Comparison of ENCODE assay signal across 15 cellular contexts in the genomic region with DNA sequence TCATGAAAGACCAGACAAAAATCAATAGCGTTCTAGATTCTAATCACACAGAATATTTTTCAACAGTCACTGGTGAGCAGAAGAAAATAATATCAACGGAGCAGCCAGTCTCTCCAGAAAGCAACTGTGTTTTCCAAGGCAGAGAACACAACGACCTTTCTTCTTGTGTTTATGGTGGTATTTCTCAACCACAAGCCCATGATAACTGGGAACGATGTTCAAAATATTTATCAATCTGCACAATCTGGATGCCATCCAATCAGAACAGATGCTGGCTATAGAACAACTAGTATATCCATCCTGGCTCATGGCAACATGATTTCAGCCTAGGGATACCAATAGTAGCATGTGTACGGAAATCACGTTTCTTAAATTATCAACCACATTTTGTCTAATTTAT.
DNase-seq lines count a peak whose midpoint lies in the region; ATAC-seq, FAIRE-seq and TF ChIP-seq lines count a peak whose summit lies in the region.
"Had no signal": no experiment of that assay in that cellular context is flagged by ENCODE, and none has a peak within 500 bp of the region (broad histone marks: within the 10 kb centered on the region; RNA-seq: fewer than 3 reads in every experiment).

No MANE protein-coding gene starts in this region.

- no peak for TF ChIP-seq CTCF in heart right ventricle (IDR thresholded peaks at IDR 0.05)
- no peak for TF ChIP-seq CTCF in astrocyte (IDR thresholded peaks at IDR 0.05; ENCODE audit: insufficient read depth, low read depth, low read length)
- TF ChIP-seq CTCF in PC-3 (conservative IDR thresholded peaks at IDR 0.05; ENCODE audit: low read depth, low read length): no peak

- H3K4me2 ChIP-seq in astrocyte (ENCODE audit: low read length) (no peak overlapping the region), PC-3 (ENCODE audit: low read length) (no peak overlapping the region)

- peaks cover 7% of the 10 kb centered on the region for H3F3A ChIP-seq in PC-3 (ENCODE audit: low read length, unreplicated experiment)

- POLR2A ChIA-PET in PC-3 (lab: Charles Lee; ENCODE audit: unreplicated experiment): no interaction called here

- H3K27me3 Mint-ChIP-seq in astrocyte (ENCODE audit: low read depth, unreplicated experiment): no peaks in the 10 kb centered on the region

- BruUV-seq in PC-3 (replicated peaks; lab: Mats Ljungman, UMichigan): no TSS peak

- intact Hi-C loops in heart right ventricle (cut with DNase I) (loop anchor here in 1 of 10 donors (5.0 kb wide), 1 partner anchor 46 kb away; no protein-coding TSS in a partner anchor), left ventricle myocardium superior (cut with micrococcal nuclease) (no loop called here), PC-3 (cut with micrococcal nuclease) (no loop called here)

- H3K36me3 Mint-ChIP-seq in astrocyte (ENCODE audit: low read depth, unreplicated experiment): no peaks in the 10 kb centered on the region

- DNase-seq in heart right ventricle (no peak), left ventricle myocardium superior (no peak), astrocyte (ENCODE audit: low read depth) (no peak), myocyte (ENCODE audit: low read depth) (peak; percentile 71), PC-3 (no peak), foreskin melanocyte (no peak)
- DNase-seq: COR-L47, H9, NCI-H1436, NCI-H226, Right ventricle myocardium superior had no signal

- no peak overlapping the region for H3K27ac Mint-ChIP-seq in astrocyte (ENCODE audit: unreplicated experiment)
- H3K27ac Mint-ChIP-seq: H9 had no signal

- H3K4me1 ChIP-seq in heart right ventricle: peaks cover 2 to 36% (median 27%) of the 10 kb centered on the region in 9 donors
- peaks cover 31% of the 10 kb centered on the region for H3K4me1 ChIP-seq in astrocyte (ENCODE audit: insufficient read depth, low read length)
- H3K4me1 ChIP-seq in PC-3 (ENCODE audit: insufficient read depth, low read length): peaks cover 22% of the 10 kb centered on the region

- ATAC-seq in heart right ventricle (no peak), left ventricle myocardium superior (no peak), HG02763 (IDR thresholded peaks at IDR 0.05; ENCODE audit: unreplicated experiment) (no peak), SK-N-SH treated with all-trans-retinoic acid at 6 μM for 48 hours (no peak), PC-3 (no peak)
- ATAC-seq: Panc1 had no signal

- H3K4me1 Mint-ChIP-seq in astrocyte (ENCODE audit: low read depth, unreplicated experiment): peaks cover 38% of the 10 kb centered on the region

- no peak overlapping the region for H2AFZ ChIP-seq in astrocyte (ENCODE audit: low read depth, low read length)
- H2AFZ ChIP-seq in PC-3 (ENCODE audit: low read length): no peak overlapping the region

- H4K20me1 ChIP-seq in astrocyte (ENCODE audit: insufficient read depth, low read length) (no peaks in the 10 kb centered on the region), PC-3 (ENCODE audit: low read length) (no peaks in the 10 kb centered on the region)

- H3K9ac ChIP-seq in astrocyte (ENCODE audit: low read length) (no peak overlapping the region), PC-3 (ENCODE audit: low read length) (no peak overlapping the region)

- WGBS in heart right ventricle, 2 donors: 72 to 77% methylated on average over 6 of the region's 6 CpGs

- no peaks in the 10 kb centered on the region for H3K9me2 ChIP-seq in PC-3 (replicated peaks; ENCODE audit: low read length)

- H3K4me3 ChIP-seq in heart right ventricle: no peak overlapping the region
- no peak overlapping the region for H3K4me3 ChIP-seq in astrocyte (ENCODE audit: insufficient read depth, low read depth, low read length)
- no peak overlapping the region for H3K4me3 ChIP-seq in PC-3 (ENCODE audit: low read length)

- H3K27me3 ChIP-seq in heart right ventricle (no peaks in the 10 kb centered on the region), astrocyte (ENCODE audit: insufficient read depth, low read length) (no peaks in the 10 kb centered on the region), PC-3 (ENCODE audit: low read length) (no peaks in the 10 kb centered on the region)

- FAIRE-seq in astrocyte (lab: Jason Lieb, UNC): peak; percentile 59

- H3K27ac ChIP-seq in heart right ventricle: peak overlapping the region in 6 of 10 donors; percentile 27 to 84 (median 56)
- H3K27ac ChIP-seq in astrocyte (ENCODE audit: low read depth, low read length): no peak overlapping the region
- H3K27ac ChIP-seq in PC-3 (ENCODE audit: low read length): no peak overlapping the region
- H3K27ac ChIP-seq: C4-2B had no signal

- H3K9me3 ChIP-seq in heart right ventricle (peaks cover 0 to 5% (median 0%) of the 10 kb centered on the region in 11 donors), astrocyte (ENCODE audit: insufficient read depth, low read depth, low read length) (no peaks in the 10 kb centered on the region), PC-3 (ENCODE audit: low read length) (no peaks in the 10 kb centered on the region)

- CTCF ChIA-PET in PC-3 (lab: Charles Lee): no interaction called here

- peaks cover 5% of the 10 kb centered on the region for H3K9me3 Mint-ChIP-seq in astrocyte (ENCODE audit: unreplicated experiment)

- H3K36me3 ChIP-seq in heart right ventricle (no peaks in the 10 kb centered on the region), astrocyte (ENCODE audit: insufficient read depth, low read length) (no peaks in the 10 kb centered on the region), PC-3 (ENCODE audit: low read depth, low read length) (no peaks in the 10 kb centered on the region)

- H3K79me2 ChIP-seq in astrocyte (ENCODE audit: insufficient read depth, low read length) (no peaks in the 10 kb centered on the region), PC-3 (ENCODE audit: low read length) (no peaks in the 10 kb centered on the region)

- no peak overlapping the region for H3K4me3 Mint-ChIP-seq in astrocyte (ENCODE audit: unreplicated experiment)
- H3K4me3 Mint-ChIP-seq: H9 had no signal

TF ChIP-seq in SK-N-SH treated with all-trans-retinoic acid at 6 μM for 48 hours, 23 proteins besides CTCF, POLR2A, EP300 and RAD21 (continues in another document):
- TF ChIP-seq ZC3H10 (CRISPR knock-in tag; IDR thresholded peaks at IDR 0.05): no peak
- TF ChIP-seq TSHZ2 (CRISPR knock-in tag; IDR thresholded peaks at IDR 0.05): no peak
- no peak for TF ChIP-seq TOX (CRISPR knock-in tag; IDR thresholded peaks at IDR 0.05; ENCODE audit: borderline replicate concordance)
- no peak for TF ChIP-seq ZFP3 (CRISPR knock-in tag; IDR thresholded peaks at IDR 0.05)
- TF ChIP-seq OSR1 (CRISPR knock-in tag; IDR thresholded peaks at IDR 0.05): no peak
- TF ChIP-seq ISL1 (CRISPR knock-in tag; IDR thresholded peaks at IDR 0.05): no peak
- TF ChIP-seq POU6F1 (CRISPR knock-in tag; IDR thresholded peaks at IDR 0.05; ENCODE audit: borderline replicate concordance, low read depth): no peak
- no peak for TF ChIP-seq SNAI2 (CRISPR knock-in tag; IDR thresholded peaks at IDR 0.05)
- TF ChIP-seq ZFP30 (CRISPR knock-in tag; IDR thresholded peaks at IDR 0.05): no peak
- no peak for TF ChIP-seq RARB (CRISPR knock-in tag; IDR thresholded peaks at IDR 0.05)
- TF ChIP-seq PATZ1 (CRISPR knock-in tag; IDR thresholded peaks at IDR 0.05; ENCODE audit: borderline replicate concordance): no peak

Comparison
In these comparisons a context has a peak if more than half of its experiments do, and no peak if none do; other contexts are left out.
1. H3K27ac ChIP-seq: peak in heart right ventricle (6 of 10); none in astrocyte (single experiment) and PC-3 (single experiment).